Comparison of ENCODE assay signal across 17 cellular contexts in genomic region chr17:75626496-75627038, GRCh38. TPM values are rescaled to one million over a fixed set of nuclear protein-coding genes. Genes with fewer than 3 reads are reported as not detected.
A peak's percentile ranks its signal among the peaks of the same experiment; 100 is the strongest.
DNase-seq lines count a peak whose midpoint lies in the region; ATAC-seq and TF ChIP-seq lines count a peak whose summit lies in the region.
"Had no signal": no experiment of that assay in that cellular context is flagged by ENCODE, and none has a peak within 500 bp of the region (broad histone marks: within the 10 kb centered on the region; RNA-seq: fewer than 3 reads in every experiment).

No MANE protein-coding gene starts in this region.

- H3K79me2 ChIP-seq in DOHH2 (ENCODE audit: control insufficient read depth, low read length): no peaks in the 10 kb centered on the region

- no peaks in the 10 kb centered on the region for H3F3A ChIP-seq in DOHH2 (ENCODE audit: control insufficient read depth, insufficient read depth)

- H3K27me3 ChIP-seq in DOHH2 (ENCODE audit: control insufficient read depth, low read length) (no peaks in the 10 kb centered on the region), HAP-1 (ENCODE audit: low read depth) (no peaks in the 10 kb centered on the region)

- TF ChIP-seq CTCF in DOHH2 (IDR thresholded peaks at IDR 0.05; ENCODE audit: low read depth, low read length, poor library complexity, severe bottlenecking): no peak

- peak; percentile 23 for ATAC-seq in sciatic nerve

- H3K4me1 ChIP-seq in DOHH2 (ENCODE audit: control insufficient read depth, low read length) (peaks cover 16% of the 10 kb centered on the region), HAP-1 (no peaks in the 10 kb centered on the region)

- H3K4me2 ChIP-seq in DOHH2 (ENCODE audit: low read length): 0 out of 2 replicates have a peak overlapping the region, but pooled peaks have one; percentile 8

- H3K36me3 ChIP-seq in DOHH2 (ENCODE audit: control insufficient read depth, low read length) (peaks cover 47% of the 10 kb centered on the region), HAP-1 (replicated peaks) (no peaks in the 10 kb centered on the region; the same call in 1 of the 2 replicates)

- in situ Hi-C loops in HAP-1 (cut with MboI; ENCODE audit: low sequenced_read_pairs): no loop called here

- H3K4me3 ChIP-seq in DOHH2 (ENCODE audit: low read length): no peak overlapping the region
- H3K4me3 ChIP-seq in HAP-1: no peak overlapping the region
- H3K4me3 ChIP-seq: K562, SK-N-MC had no signal

- no peaks in the 10 kb centered on the region for H4K20me1 ChIP-seq in DOHH2 (ENCODE audit: control insufficient read depth, insufficient read depth, low read depth, low read length)

- DNase-seq in NCI-H82 (lab: John Stamatoyannopoulos, UW) (peak; percentile 28), NCI-H82 treated with DMSO at 0.1 percent for 48 hours (lab: John Stamatoyannopoulos, UW; ENCODE audit: unreplicated experiment) (no peak), NCI-H2171 treated with DMSO at 0.1 percent for 48 hours (lab: John Stamatoyannopoulos, UW) (peak; percentile 97), sciatic nerve (ENCODE audit: low spot score) (no peak), NCI-H128 (lab: John Stamatoyannopoulos, UW; ENCODE audit: unreplicated experiment) (no peak), HAP-1 (ENCODE audit: low spot score in 2 of 2) (no peak)
- no peak for DNase-seq in stimulated activated CD4-positive, alpha-beta T cell treated with anti-CD3 and anti-CD28 coated beads, Interleukin-4, amount 100 ng/mL, for 24 hours
- DNase-seq: MV-4-11, NCI-H2107, NCI-H748 treated with DMSO at 0.1 percent for 48 hours, T-helper 1 cell had no signal

- intact Hi-C loops in sciatic nerve (cut with DNase I): no loop called here

- H3K27ac ChIP-seq in DOHH2 (ENCODE audit: low read depth, low read length): peak overlapping the region; percentile 6; the same call in 1 of the 2 replicates
- H3K27ac ChIP-seq: C4-2B, HL-60, SK-N-MC had no signal

- H3K9me3 ChIP-seq in DOHH2 (ENCODE audit: control insufficient read depth, insufficient read depth, low read length) (no peaks in the 10 kb centered on the region), HAP-1 (no peaks in the 10 kb centered on the region)

- no peaks in the 10 kb centered on the region for H3K9me2 ChIP-seq in DOHH2 (replicated peaks; ENCODE audit: control insufficient read depth, low read length)

RNA-seq across cellular contexts. Expression of gene SMIM5, which starts 6.7 kb away (rescaled TPM):
- total RNA-seq in sciatic nerve: 12.5 TPM
- total RNA-seq: H4, K562 had no signal

RNA-seq across cellular contexts. Expression of gene MYO15B, which starts 39.0 kb away (rescaled TPM):
- 336 TPM for total RNA-seq in sciatic nerve

RNA-seq across cellular contexts. Expression of gene RECQL5, which starts 40.4 kb away (rescaled TPM):
- 35.2 TPM for total RNA-seq in sciatic nerve

RNA-seq across cellular contexts. Expression of gene SAP30BP, which starts 40.6 kb away (rescaled TPM):
- total RNA-seq in sciatic nerve: 107 TPM

Comparison
In these comparisons a context has a peak if more than half of its experiments do, and no peak if none do; other contexts are left out.
1. DNase-seq: peak in NCI-H82 (single experiment) and NCI-H2171 treated with DMSO at 0.1 percent for 48 hours (single experiment); none in NCI-H82 treated with DMSO at 0.1 percent for 48 hours (single experiment), sciatic nerve (single experiment), NCI-H128 (single experiment), HAP-1 (0 of 2) and stimulated activated CD4-positive, alpha-beta T cell treated with anti-CD3 and anti-CD28 coated beads, Interleukin-4, amount 100 ng/mL, for 24 hours (single experiment).